In genomic region chr4:6728320-6729029, GRCh38 we compare ENCODE assay signal across 29 cellular contexts. TPM values are rescaled to one million over a fixed set of nuclear protein-coding genes. Genes with fewer than 3 reads are reported as not detected.
A peak's percentile ranks its signal among the peaks of the same experiment; 100 is the strongest.
DNase-seq lines count a peak whose midpoint lies in the region; ATAC-seq and TF ChIP-seq lines count a peak whose summit lies in the region.
"Had no signal": no experiment of that assay in that cellular context is flagged by ENCODE, and none has a peak within 500 bp of the region (broad histone marks: within the 10 kb centered on the region; RNA-seq: fewer than 3 reads in every experiment).

No MANE protein-coding gene starts in this region.

- no peak overlapping the region; the same call in 1 of the 2 replicates for H3K4ac ChIP-seq in IMR-90 (ENCODE audit: low read depth, low read length)

- TF ChIP-seq CTCF in C4-2B (conservative IDR thresholded peaks at IDR 0.05) (no peak), IMR-90 (conservative IDR thresholded peaks at IDR 0.05; ENCODE audit: low read depth, low read length) (no peak), hepatocyte (IDR thresholded peaks at IDR 0.05; ENCODE audit: poor library complexity) (no peak), osteoblast (IDR thresholded peaks at IDR 0.05; ENCODE audit: extremely low read depth, low read depth, low read length) (no peak), MCF 10A (IDR thresholded peaks at IDR 0.05; ENCODE audit: unreplicated experiment) (no peak)

- H3K14ac ChIP-seq in IMR-90 (replicated peaks; ENCODE audit: low read depth, low read length): no peak overlapping the region

- H2BK5ac ChIP-seq in IMR-90 (ENCODE audit: low read depth, low read length, poor library complexity, severe bottlenecking): no peak overlapping the region

- in situ Hi-C loops in IMR-90 (cut with MboI; ENCODE audit: low sequenced_read_pairs): no loop called here

- no peak overlapping the region for H2BK20ac ChIP-seq in IMR-90 (ENCODE audit: low read depth, low read length)

- no peak for DNase-seq in IMR-90
- DNase-seq in hepatocyte (ENCODE audit: low spot score): peak; percentile 3
- DNase-seq in osteoblast (ENCODE audit: insufficient read length, low spot score, missing footprints): peak; percentile 58
- no peak for DNase-seq in activated CD4-positive, alpha-beta T cell treated with anti-CD3 and anti-CD28 coated beads, Interleukin-2, amount 50 U/mL, for 48 hours
- no peak for DNase-seq in MCF 10A (ENCODE audit: unreplicated experiment)
- DNase-seq in HK-2 (ENCODE audit: unreplicated experiment): no peak
- DNase-seq: activated CD4-positive, alpha-beta T cell treated with anti-CD3 and anti-CD28 coated beads, Interleukin-2, amount 50 U/mL, for 4 hours; activated CD8-positive, alpha-beta memory T cell treated with anti-CD3 and anti-CD28 coated beads, Interleukin-2, amount 50 U/mL, for 4 hours; activated naive CD8-positive, alpha-beta T cell treated with anti-CD3 and anti-CD28 coated beads, Interleukin-2, amount 10 ng/mL, durations not matched to agents 7 days and 5 days; central memory CD4-positive, alpha-beta T cell; left ventricle myocardium superior; NCI-H1105; NCI-H1930; NCI-H524 treated with DMSO at 0.1 percent for 48 hours; SIG-M5; stimulated activated CD4-positive, alpha-beta T cell treated with anti-CD3 and anti-CD28 coated beads, Interleukin-2, amount 100 ng/mL, for 24 hours; T1000 had no signal

- H2BK15ac ChIP-seq in IMR-90 (ENCODE audit: low read depth, low read length): no peak overlapping the region; the same call in 2 of the 3 replicates

- no peak overlapping the region for H3K4me3 Mint-ChIP-seq in MCF 10A (ENCODE audit: unreplicated experiment)
- H3K4me3 Mint-ChIP-seq: activated naive CD8-positive, alpha-beta T cell treated with anti-CD3 and anti-CD28 coated beads, Interleukin-2, amount 10 ng/mL, durations not matched to agents 7 days and 5 days; CD14-positive monocyte; natural killer cell treated with Interleukin-12 subunit alpha and Interleukin-12 subunit beta and Interleukin-15 and Interleukin-18, amount 100 ng/mL, for 72 hours; WTC11 had no signal

- dilution Hi-C loops in IMR-90 (cut with HindIII; ENCODE audit: low sequenced_read_pairs, unreplicated experiment): no loop called here

- no peaks in the 10 kb centered on the region for H3K79me2 ChIP-seq in hepatocyte
- no peaks in the 10 kb centered on the region for H3K79me2 ChIP-seq in osteoblast (ENCODE audit: insufficient read depth, low read length)
- H3K79me2 ChIP-seq: parathyroid adenoma had no signal

- H3K36me3 ChIP-seq in IMR-90 (ENCODE audit: control insufficient read depth, insufficient read depth, low read length) (no peaks in the 10 kb centered on the region), hepatocyte (replicated peaks; ENCODE audit: insufficient read depth, low read depth) (no peaks in the 10 kb centered on the region), osteoblast (ENCODE audit: insufficient read depth, low read length) (no peaks in the 10 kb centered on the region)
- H3K36me3 ChIP-seq: right atrium auricular region, suprapubic skin had no signal

- no peak overlapping the region for H4K8ac ChIP-seq in IMR-90 (ENCODE audit: low read depth in 2 of 2, low read length in 2 of 2)

- H3K9me2 ChIP-seq in hepatocyte (replicated peaks; ENCODE audit: insufficient read depth): no peaks in the 10 kb centered on the region

- H3K27ac ChIP-seq in C4-2B (peak overlapping the region; percentile 46), IMR-90 (ENCODE audit: insufficient read depth, low read length) (no peak overlapping the region), hepatocyte (no peak overlapping the region), osteoblast (ENCODE audit: low read depth, low read length) (no peak overlapping the region)
- H3K27ac ChIP-seq: GM23248, parathyroid adenoma, right atrium auricular region, suprapubic skin had no signal

- H2AK9ac ChIP-seq in IMR-90 (replicated peaks; ENCODE audit: low read depth, low read length, poor library complexity): no peak overlapping the region

- no peaks in the 10 kb centered on the region for H3K9me3 ChIP-seq in IMR-90 (ENCODE audit: control insufficient read depth, insufficient read depth, low read length)
- H3K9me3 ChIP-seq in hepatocyte (ENCODE audit: low read depth): no peaks in the 10 kb centered on the region
- no peaks in the 10 kb centered on the region for H3K9me3 ChIP-seq in osteoblast (ENCODE audit: low read depth, low read length)
- H3K9me3 ChIP-seq: right atrium auricular region, suprapubic skin had no signal

- H4K20me1 ChIP-seq in IMR-90 (ENCODE audit: insufficient read depth, low read length): no peaks in the 10 kb centered on the region
- no peaks in the 10 kb centered on the region for H4K20me1 ChIP-seq in hepatocyte (ENCODE audit: insufficient read depth, poor library complexity, severe bottlenecking)
- H4K20me1 ChIP-seq in osteoblast (ENCODE audit: insufficient read depth, low read length): no peaks in the 10 kb centered on the region

- ATAC-seq in IMR-90 (ENCODE audit: low read depth): no peak
- no peak for ATAC-seq in activated CD4-positive, CD25-positive, alpha-beta regulatory T cell treated with anti-CD3 and anti-CD28 coated beads, Interleukin-2, amount 50 U/mL, for 24 hours
- ATAC-seq: GM12878; left ventricle myocardium superior; natural killer cell treated with Interleukin-12 subunit alpha and Interleukin-12 subunit beta and Interleukin-15 and Interleukin-18, amount 100 ng/mL, for 72 hours; WTC11 had no signal

- H3K4me1 Mint-ChIP-seq in MCF 10A (ENCODE audit: insufficient read depth, unreplicated experiment): peaks cover 4% of the 10 kb centered on the region

- H4K91ac ChIP-seq in IMR-90 (ENCODE audit: insufficient read depth, low read depth, low read length): no peak overlapping the region

- peak overlapping the region; percentile 22; the same call in 1 of the 2 replicates for H2BK120ac ChIP-seq in IMR-90 (ENCODE audit: low read depth, low read length)

- H3K27ac Mint-ChIP-seq in MCF 10A (ENCODE audit: low read depth, unreplicated experiment): no peak overlapping the region
- H3K27ac Mint-ChIP-seq: activated T-helper 2 cell treated with anti-CD3 and anti-CD28 coated beads, Interferon-gamma antibody, Interleukin-2, Interleukin-4, amounts not matched to agents 10 μg/mL and 5 μg/mL and 100 μg/mL, durations not matched to agents 14 hours and 24 hours and 36 hours; natural killer cell treated with Interleukin-12 subunit alpha and Interleukin-12 subunit beta and Interleukin-15 and Interleukin-18, amount 100 ng/mL, for 72 hours; WTC11 had no signal

- H2AK5ac ChIP-seq in IMR-90 (ENCODE audit: low read depth, low read length): peak overlapping the region; percentile 73; the same call in 1 of the 2 replicates

- no peak for TF ChIP-seq RAD21 in IMR-90 (IDR thresholded peaks at IDR 0.05; ENCODE audit: low read length)

- H3K9me1 ChIP-seq in IMR-90 (ENCODE audit: insufficient read depth, low read length): peaks cover 21% of the 10 kb centered on the region

- intact Hi-C loops in IMR-90 (cut with micrococcal nuclease) (no loop called here), MCF 10A (cut with micrococcal nuclease) (no loop called here)

- no TSS peak for BruUV-seq in IMR-90 (replicated peaks; lab: Mats Ljungman, UMichigan)
- BruUV-seq in MCF 10A (replicated peaks; lab: Mats Ljungman, UMichigan): no TSS peak

- no peak overlapping the region for H4K5ac ChIP-seq in IMR-90 (ENCODE audit: low read depth, low read length)

- H3K4me3 ChIP-seq in IMR-90 (ENCODE audit: insufficient read depth, low read depth, low read length) (no peak overlapping the region), hepatocyte (no peak overlapping the region), osteoblast (ENCODE audit: insufficient read depth, low read length) (no peak overlapping the region)
- H3K4me3 ChIP-seq: GM12878, GM23248, right atrium auricular region, suprapubic skin had no signal

- 91% methylated on average over 10 of the region's 15 CpGs; no CpG with 5 or more reads in 1 of the 2 experiments for WGBS in IMR-90 (ENCODE audit: extremely low coverage in 2 of 2, insufficient read length in 1 of 2), 2 experiments
- 92% methylated on average over 15 of the region's 15 CpGs for WGBS in hepatocyte (ENCODE audit: low lambda C conversion rate, missing lambda C conversion rate)

- no peaks in the 10 kb centered on the region for H3K9me3 Mint-ChIP-seq in MCF 10A (ENCODE audit: unreplicated experiment)
- H3K9me3 Mint-ChIP-seq: activated naive CD8-positive, alpha-beta T cell treated with anti-CD3 and anti-CD28 coated beads, Interleukin-2, amount 10 ng/mL, durations not matched to agents 7 days and 5 days; activated T-helper 2 cell treated with anti-CD3 and anti-CD28 coated beads, Interferon-gamma antibody, Interleukin-2, Interleukin-4, amounts not matched to agents 10 μg/mL and 5 μg/mL and 100 μg/mL, durations not matched to agents 14 hours and 24 hours and 36 hours; natural killer cell treated with Interleukin-12 subunit alpha and Interleukin-12 subunit beta and Interleukin-15 and Interleukin-18, amount 100 ng/mL, for 72 hours; WTC11 had no signal

- H3K79me1 ChIP-seq in IMR-90 (ENCODE audit: low read depth in 1 of 2, low read length in 2 of 2): 0 out of 4 replicates have a peak, but pooled peaks cover 0 to 4% of the 10 kb centered on the region in 2 experiments

- H3K23ac ChIP-seq in IMR-90 (ENCODE audit: low read depth, low read length): no peak overlapping the region

- no peak overlapping the region for H3K4me2 ChIP-seq in IMR-90 (ENCODE audit: low read depth, low read length)
- H3K4me2 ChIP-seq in hepatocyte: no peak overlapping the region
- H3K4me2 ChIP-seq in osteoblast (ENCODE audit: insufficient read depth, low read length): no peak overlapping the region

- H3K9ac ChIP-seq in IMR-90 (ENCODE audit: low read depth, low read length): no peak overlapping the region
- H3K9ac ChIP-seq: GM23248, parathyroid adenoma had no signal

- H3K27me3 ChIP-seq in IMR-90 (ENCODE audit: control insufficient read depth, insufficient read depth, low read length): no peaks in the 10 kb centered on the region
- H3K27me3 ChIP-seq in hepatocyte: no peaks in the 10 kb centered on the region
- H3K27me3 ChIP-seq in osteoblast (ENCODE audit: insufficient read depth, low read length): no peaks in the 10 kb centered on the region
- H3K27me3 ChIP-seq: right atrium auricular region, suprapubic skin had no signal

- POLR2A ChIA-PET in IMR-90 (lab: Charles Lee; ENCODE audit: unreplicated experiment) (no interaction called here), MCF 10A (lab: Yijun Ruan, JAX) (interaction anchor here (0.6 to 1.1 kb wide), 2 partner anchors 12 to 31 kb away, joined by 3 read pairs; no protein-coding TSS in a partner anchor)

- CTCF ChIA-PET in IMR-90 (lab: Yijun Ruan, JAX): no interaction called here
- CTCF ChIA-PET in MCF 10A (lab: Yijun Ruan, JAX): interaction anchor here (0.5 to 2.8 kb wide), 5 partner anchors 9 to 378 kb away, joined by 3 to 10 read pairs (median 3); no protein-coding TSS in a partner anchor

- H2AFZ ChIP-seq in IMR-90 (replicated peaks; ENCODE audit: low read length, poor library complexity) (peak overlapping the region; percentile 43), hepatocyte (no peak overlapping the region), osteoblast (ENCODE audit: low read length) (no peak overlapping the region)
- H2AFZ ChIP-seq: GM23248, parathyroid adenoma had no signal

- no peaks in the 10 kb centered on the region for H3K36me3 Mint-ChIP-seq in MCF 10A (ENCODE audit: insufficient read depth, unreplicated experiment)
- H3K36me3 Mint-ChIP-seq: activated naive CD8-positive, alpha-beta T cell treated with anti-CD3 and anti-CD28 coated beads, Interleukin-2, amount 10 ng/mL, durations not matched to agents 7 days and 5 days; CD14-positive monocyte; natural killer cell treated with Interleukin-12 subunit alpha and Interleukin-12 subunit beta and Interleukin-15 and Interleukin-18, amount 100 ng/mL, for 72 hours; WTC11 had no signal

- no peak overlapping the region for H3K18ac ChIP-seq in IMR-90 (ENCODE audit: low read depth, low read length)

- H3K4me1 ChIP-seq in IMR-90 (ENCODE audit: control insufficient read depth, insufficient read depth, low read length): peaks cover 13% of the 10 kb centered on the region
- peaks cover 8% of the 10 kb centered on the region for H3K4me1 ChIP-seq in hepatocyte (ENCODE audit: insufficient read depth)
- peaks cover 20% of the 10 kb centered on the region for H3K4me1 ChIP-seq in osteoblast (ENCODE audit: insufficient read depth, low read length)
- H3K4me1 ChIP-seq: parathyroid adenoma had no signal

- H3K27me3 Mint-ChIP-seq in MCF 10A (ENCODE audit: insufficient read depth, unreplicated experiment): no peaks in the 10 kb centered on the region
- H3K27me3 Mint-ChIP-seq: activated naive CD8-positive, alpha-beta T cell treated with anti-CD3 and anti-CD28 coated beads, Interleukin-2, amount 10 ng/mL, durations not matched to agents 7 days and 5 days; natural killer cell treated with Interleukin-12 subunit alpha and Interleukin-12 subunit beta and Interleukin-15 and Interleukin-18, amount 100 ng/mL, for 72 hours had no signal

- no peak for TF ChIP-seq POLR2A in IMR-90 (IDR thresholded peaks at IDR 0.05; ENCODE audit: low read depth, low read length)

- H3K56ac ChIP-seq in IMR-90 (ENCODE audit: extremely low read depth, insufficient read depth, low read length): no peak overlapping the region

RNA-seq across cellular contexts. Expression of gene BLOC1S4, which starts 12.5 kb away (rescaled TPM):
- total RNA-seq in IMR-90 (2012; rRNA removed): 8.8 and 13.3 TPM in 2 replicates
- polyA plus RNA-seq in IMR-90 (2012; rRNA removed): 22.1 and 24.2 TPM in 2 replicates
- 7.3 and 27.7 TPM in 2 replicates for polyA plus RNA-seq in IMR-90 (2012; cell fraction: cytosol; rRNA removed)
- 8.6 and 17.4 TPM in 2 replicates for polyA plus RNA-seq in IMR-90 (2012; cell fraction: nucleus; rRNA removed; ENCODE audit: low replicate concordance)
- total RNA-seq in hepatocyte: 29.4 and 33.3 TPM in 2 replicates
- 50.1 and 60.0 TPM in 2 replicates for polyA plus RNA-seq in hepatocyte
- 10.0 and 10.9 TPM in 2 replicates for total RNA-seq in osteoblast
- total RNA-seq in MCF 10A (2022): 10.6 and 13.0 TPM in 2 replicates

RNA-seq across cellular contexts. Expression of gene MRFAP1L1, which starts 18.8 kb away (rescaled TPM):
- total RNA-seq in IMR-90 (2012; rRNA removed) (31.7 and 64.2 TPM in 2 replicates), hepatocyte (84.9 and 86.4 TPM in 2 replicates), osteoblast (38.0 and 39.2 TPM in 2 replicates), MCF 10A (2022) (42.5 and 63.2 TPM in 2 replicates)
- polyA plus RNA-seq in IMR-90 (2012; rRNA removed) (41.7 and 47.0 TPM in 2 replicates), hepatocyte (55.1 and 60.8 TPM in 2 replicates)
- 21.2 and 35.5 TPM in 2 replicates for polyA plus RNA-seq in IMR-90 (2012; cell fraction: cytosol; rRNA removed)
- polyA plus RNA-seq in IMR-90 (2012; cell fraction: nucleus; rRNA removed; ENCODE audit: low replicate concordance): 7.2 and 19.4 TPM in 2 replicates

RNA-seq across cellular contexts. Expression of gene S100P, which starts 34.8 kb away (rescaled TPM):
- not detected in 2 replicates for total RNA-seq in IMR-90 (2012; rRNA removed)
- not detected in 2 replicates for polyA plus RNA-seq in IMR-90 (2012; rRNA removed)
- not detected in 2 replicates for polyA plus RNA-seq in IMR-90 (2012; cell fraction: cytosol; rRNA removed)
- polyA plus RNA-seq in IMR-90 (2012; cell fraction: nucleus; rRNA removed; ENCODE audit: low replicate concordance): 0.06 TPM in 1 of 2 replicates, not detected in the other
- 9.2 and 36.6 TPM in 2 replicates for total RNA-seq in hepatocyte
- polyA plus RNA-seq in hepatocyte: 51.6 and 99.1 TPM in 2 replicates
- 0.29 and 0.36 TPM in 2 replicates for total RNA-seq in osteoblast
- 55.6 and 97.6 TPM in 2 replicates for total RNA-seq in MCF 10A (2022)
- total RNA-seq: Daoy, GM23248, WTC11 had no signal
- polyA plus RNA-seq: GM12878 had no signal

RNA-seq across cellular contexts. Expression of gene KIAA0232, which starts 54.1 kb away (rescaled TPM):
- total RNA-seq in IMR-90 (2012; rRNA removed): 19.5 and 23.1 TPM in 2 replicates
- polyA plus RNA-seq in IMR-90 (2012; rRNA removed): 5.8 and 6.8 TPM in 2 replicates
- polyA plus RNA-seq in IMR-90 (2012; cell fraction: cytosol; rRNA removed): 1.8 and 4.3 TPM in 2 replicates
- polyA plus RNA-seq in IMR-90 (2012; cell fraction: nucleus; rRNA removed; ENCODE audit: low replicate concordance): 3.7 and 10.2 TPM in 2 replicates
- 34.3 and 38.4 TPM in 2 replicates for total RNA-seq in hepatocyte
- 11.3 TPM in 2 replicates for polyA plus RNA-seq in hepatocyte
- 23.9 and 25.0 TPM in 2 replicates for total RNA-seq in osteoblast
- total RNA-seq in MCF 10A (2022): 15.6 and 19.2 TPM in 2 replicates

Comparison
In these comparisons a context has a peak if more than half of its experiments do, and no peak if none do; other contexts are left out.
1. DNase-seq: peak in hepatocyte (single experiment) and osteoblast (single experiment); none in IMR-90 (single experiment), activated CD4-positive, alpha-beta T cell treated with anti-CD3 and anti-CD28 coated beads, Interleukin-2, amount 50 U/mL, for 48 hours (0 of 2), MCF 10A (single experiment) and HK-2 (single experiment).